In genomic region chr3:194469977-194470376, GRCh38 we compare ENCODE assay signal across 23 cellular contexts. TPM values are rescaled to one million over a fixed set of nuclear protein-coding genes. Genes with fewer than 3 reads are reported as not detected.
DNase-seq lines count a peak whose midpoint lies in the region; ATAC-seq, FAIRE-seq and TF ChIP-seq lines count a peak whose summit lies in the region.
"Had no signal": no experiment of that assay in that cellular context is flagged by ENCODE, and none has a peak within 500 bp of the region (broad histone marks: within the 10 kb centered on the region; RNA-seq: fewer than 3 reads in every experiment).

No MANE protein-coding gene starts in this region.

- no peaks in the 10 kb centered on the region for H3K36me3 ChIP-seq in right atrium auricular region
- H3K36me3 ChIP-seq: HAP-1 had no signal

- H3K9me3 ChIP-seq in right atrium auricular region, result no peaks in the 10 kb centered on the region
- H3K9me3 ChIP-seq: BLaER1, HAP-1 had no signal

- no peak for TF ChIP-seq CTCF in right atrium auricular region (IDR thresholded peaks at IDR 0.05)

- no peaks in the 10 kb centered on the region for H3K27me3 ChIP-seq in right atrium auricular region
- H3K27me3 ChIP-seq: BLaER1 had no signal

- no peak for ATAC-seq in left ventricle myocardium superior
- no peak for ATAC-seq in HG03280 (IDR thresholded peaks at IDR 0.05; ENCODE audit: unreplicated experiment)
- ATAC-seq in GM21723 (IDR thresholded peaks at IDR 0.05; ENCODE audit: unreplicated experiment), result no peak
- ATAC-seq: GM23338 had no signal

- peaks cover 0 to 52% of the 10 kb centered on the region in 2 donors for H3K4me1 ChIP-seq in right atrium auricular region

- no peak for DNase-seq in right atrium auricular region (ENCODE audit: low spot score)
- DNase-seq in left ventricle myocardium superior, result no peak
- no peak for DNase-seq in RCC 7860 (ENCODE audit: low spot score)
- peak; percentile 66 for DNase-seq in foreskin melanocyte
- DNase-seq in effector CD8-positive, alpha-beta T cell (lab: John Stamatoyannopoulos, UW), result no peak
- DNase-seq: 8988T; CD4-positive, alpha-beta T cell; COR-L47; DMS53; NCI-H1092; NCI-H1417 treated with DMSO at 0.1 percent for 48 hours; NCI-H187 treated with DMSO at 0.1 percent for 48 hours; NCI-H2171 treated with DMSO at 0.1 percent for 48 hours; NCI-H446; NCI-H524 treated with DMSO at 0.1 percent for 48 hours; NCI-H774 had no signal

- FAIRE-seq in RCC 7860 (lab: Jason Lieb, UNC), result peak; percentile 35
- FAIRE-seq: GM18507 had no signal

- H3K27ac ChIP-seq in right atrium auricular region, result peak overlapping the region; percentile 37 to 59
- H3K27ac ChIP-seq: BLaER1, HL-60 had no signal

- intact Hi-C loops in left ventricle myocardium superior (cut with micrococcal nuclease), result loop anchor here (5.0 kb wide), 1 partner anchor 122 kb away; no protein-coding TSS in a partner anchor

- no peak overlapping the region for H3K4me3 ChIP-seq in right atrium auricular region
- H3K4me3 ChIP-seq: BLaER1, GM23338, HAP-1 had no signal

RNA-seq across cellular contexts. Expression of gene ATP13A3, which starts 16.8 kb away (rescaled TPM):
- total RNA-seq in right atrium auricular region, result 100 to 1,000 TPM; 188 to 284 TPM
- 41.4 TPM for total RNA-seq in left ventricle myocardium superior
